Comparison of ENCODE assay signal across 1 cellular context in genomic region chr20:62488470-62488869, GRCh38.
TF ChIP-seq lines count a peak whose summit lies in the region.

No MANE protein-coding gene starts in this region.

TF ChIP-seq in HepG2, 621 proteins besides CTCF, POLR2A, EP300 and RAD21:
- TF ChIP-seq ATF5 (CRISPR knock-in tag; IDR thresholded peaks at IDR 0.05; ENCODE audit: low read depth) (no peak), ZNF879 (CRISPR knock-in tag; IDR thresholded peaks at IDR 0.05) (no peak), SMARCE1 (IDR thresholded peaks at IDR 0.05; ENCODE audit: borderline replicate concordance) (no peak), ZSCAN12 (CRISPR knock-in tag; IDR thresholded peaks at IDR 0.05) (no peak), HDAC2 (CRISPR knock-in tag; IDR thresholded peaks at IDR 0.05) (no peak), ZNF468 (CRISPR knock-in tag; IDR thresholded peaks at IDR 0.05) (no peak), ZNF7 (CRISPR knock-in tag; IDR thresholded peaks at IDR 0.05) (no peak), ISL2 (CRISPR knock-in tag; IDR thresholded peaks at IDR 0.05) (no peak), TCF7 (IDR thresholded peaks at IDR 0.05; ENCODE audit: low read depth) (no peak), ETV6 (CRISPR knock-in tag; conservative IDR thresholded peaks at IDR 0.05) (no peak), GPBP1L1 (CRISPR knock-in tag; IDR thresholded peaks at IDR 0.05) (no peak), CC2D1A (CRISPR knock-in tag; IDR thresholded peaks at IDR 0.05) (no peak), CREB3 (CRISPR knock-in tag; IDR thresholded peaks at IDR 0.05) (no peak), BATF2 (CRISPR knock-in tag; IDR thresholded peaks at IDR 0.05) (no peak), ZNF143 (CRISPR knock-in tag; IDR thresholded peaks at IDR 0.05) (no peak), E2F1 (CRISPR knock-in tag; IDR thresholded peaks at IDR 0.05) (no peak), MYPOP (CRISPR knock-in tag; IDR thresholded peaks at IDR 0.05) (no peak), AFF4 (CRISPR knock-in tag; IDR thresholded peaks at IDR 0.05) (no peak), TIGD3 (CRISPR knock-in tag; IDR thresholded peaks at IDR 0.05; ENCODE audit: borderline replicate concordance) (no peak), FOXO1 (CRISPR knock-in tag; IDR thresholded peaks at IDR 0.05) (no peak)
